13 cellular contexts compared by ENCODE assay signal in genomic region chr2:75100011-75100680, GRCh38.
DNase-seq lines count a peak whose midpoint lies in the region; ATAC-seq, FAIRE-seq and TF ChIP-seq lines count a peak whose summit lies in the region.
"Had no signal": no experiment of that assay in that cellular context is flagged by ENCODE, and none has a peak within 500 bp of the region (broad histone marks: within the 10 kb centered on the region; RNA-seq: fewer than 3 reads in every experiment).

No MANE protein-coding gene starts in this region.

- H2BK120ac ChIP-seq in H9 (ENCODE audit: low read depth, low read length, poor library complexity, severe bottlenecking) = no peak overlapping the region

- H2BK15ac ChIP-seq in H9 (ENCODE audit: low read depth, low read length) = no peak overlapping the region

- peaks cover 5 to 7% of the 10 kb centered on the region in 2 experiments for H3K9me3 Mint-ChIP-seq in H9

- H2AFZ ChIP-seq in H9 (ENCODE audit: low read length) = no peak overlapping the region

- no peak overlapping the region for H3K18ac ChIP-seq in H9 (ENCODE audit: insufficient read length, low read depth, low read length)

- no peak overlapping the region for H2BK5ac ChIP-seq in H9 (ENCODE audit: insufficient read length, low read length)

- no peak overlapping the region for H2AK5ac ChIP-seq in H9 (ENCODE audit: insufficient read length, low read length)

- no peak overlapping the region for H3K23ac ChIP-seq in H9 (ENCODE audit: insufficient read length, low read depth, low read length)

- H4K8ac ChIP-seq in H9 (replicated peaks; ENCODE audit: insufficient read length, low read depth, low read length) = no peak overlapping the region

- H3K79me2 ChIP-seq in H9 (ENCODE audit: insufficient read depth, low read length) = no peaks in the 10 kb centered on the region

- H2BK20ac ChIP-seq in H9 (ENCODE audit: low read depth, low read length, poor library complexity, severe bottlenecking) = no peak overlapping the region

- no peak overlapping the region for H3K9ac ChIP-seq in H9 (ENCODE audit: extremely low read depth, insufficient read length, low read length)

- H3K27me3 Mint-ChIP-seq in H9 (ENCODE audit: low read depth) = peaks cover 2% of the 10 kb centered on the region
- H3K27me3 Mint-ChIP-seq: activated T-cell treated with anti-CD3 and anti-CD28 coated beads, Interleukin-2, amount 50 U/mL, for 24 hours; T-helper 17 cell had no signal

- no peak overlapping the region for H3K56ac ChIP-seq in H9 (ENCODE audit: insufficient read length, low read depth, low read length)

- H3K79me1 ChIP-seq in H9 (ENCODE audit: insufficient read depth, low read depth, low read length, poor library complexity, severe bottlenecking) = no peaks in the 10 kb centered on the region

- no peak overlapping the region for H3K4me2 ChIP-seq in H9 (ENCODE audit: insufficient read depth, insufficient read length, low read length)

- H4K20me1 ChIP-seq in H9 (ENCODE audit: control insufficient read depth, insufficient read depth, insufficient read length) = no peaks in the 10 kb centered on the region

- peaks cover 3 to 5% (median 4%) of the 10 kb centered on the region in 3 experiments for H3K36me3 Mint-ChIP-seq in H9 (ENCODE audit: insufficient read depth in 1 of 3, low read depth in 3 of 3)

- no peak overlapping the region for H4K5ac ChIP-seq in H9 (ENCODE audit: insufficient read length, low read depth, low read length)

- no peak overlapping the region for H2BK12ac ChIP-seq in H9 (ENCODE audit: insufficient read length, low read depth, low read length)

- DNase-seq in SHP77 treated with DMSO at 0.1 percent for 48 hours (lab: John Stamatoyannopoulos, UW) (peak; percentile 25), SHP77 (lab: John Stamatoyannopoulos, UW) (no peak), NCI-H510A treated with DMSO at 0.1 percent for 48 hours (lab: John Stamatoyannopoulos, UW) (peak; percentile 93), epithelial cell of proximal tubule (ENCODE audit: low read depth) (peak; percentile 65), urothelium cell line (ENCODE audit: low spot score) (peak; percentile 58), H9 (no peak)
- DNase-seq: activated T-cell treated with anti-CD3 and anti-CD28 coated beads, Interleukin-2, amount 50 U/mL, for 24 hours; T-helper 17 cell had no signal

- no peak overlapping the region for H4K91ac ChIP-seq in H9 (ENCODE audit: insufficient read length, low read depth, low read length)

- no peak overlapping the region for H3T11ph ChIP-seq in H9 (ENCODE audit: low read length)

- no peaks in the 10 kb centered on the region for H3K9me3 ChIP-seq in H9 (ENCODE audit: control insufficient read depth, low read depth, low read length)

- TF ChIP-seq CTCF in epithelial cell of proximal tubule (conservative IDR thresholded peaks at IDR 0.05; ENCODE audit: low read depth, low read length) = no peak
- TF ChIP-seq CTCF in H9 (conservative IDR thresholded peaks at IDR 0.05) = no peak

- H3K4me3 Mint-ChIP-seq in H9 = no peak overlapping the region
- H3K4me3 Mint-ChIP-seq: activated T-cell treated with anti-CD3 and anti-CD28 coated beads, Interleukin-2, amount 50 U/mL, for 24 hours; T-helper 17 cell had no signal

- no CpG with 5 or more reads among the region's 2 CpGs for WGBS in H9 (ENCODE audit: extremely low coverage, insufficient read length, low lambda C conversion rate)

- H3K4ac ChIP-seq in H9 (ENCODE audit: low read depth, low read length) = no peak overlapping the region

- peaks cover 3% of the 10 kb centered on the region; the same call in 1 of the 2 replicates for H3K4me1 ChIP-seq in H9 (ENCODE audit: insufficient read depth, low read length)
- H3K4me1 ChIP-seq: right atrium auricular region had no signal

- H3K27me3 ChIP-seq in H9 (ENCODE audit: insufficient read depth, low read length) = no peaks in the 10 kb centered on the region
- H3K27me3 ChIP-seq: right atrium auricular region had no signal

- peaks cover 6 to 8% of the 10 kb centered on the region in 2 experiments for H3K4me1 Mint-ChIP-seq in H9
- H3K4me1 Mint-ChIP-seq: T-helper 17 cell had no signal

- H3K27ac ChIP-seq in H9 (ENCODE audit: insufficient read length, low read depth, low read length) = no peak overlapping the region
- H3K27ac ChIP-seq: C4-2B, right atrium auricular region had no signal

- peak; percentile 13 for FAIRE-seq in urothelium cell line (lab: Jason Lieb, UNC)
- FAIRE-seq: K562 had no signal

- no peak overlapping the region for H3K4me3 ChIP-seq in epithelial cell of proximal tubule (ENCODE audit: low read depth, low read length)
- H3K4me3 ChIP-seq: K562, right atrium auricular region had no signal

- no peak overlapping the region for H3K14ac ChIP-seq in H9 (ENCODE audit: insufficient read depth, low read length)

- no peak overlapping the region for H3K27ac Mint-ChIP-seq in H9
- H3K27ac Mint-ChIP-seq: activated T-cell treated with anti-CD3 and anti-CD28 coated beads, Interleukin-2, amount 50 U/mL, for 24 hours; T-helper 17 cell had no signal

- no peak for ATAC-seq in HG02970 (IDR thresholded peaks at IDR 0.05; ENCODE audit: low FRiP score, unreplicated experiment)
- no peak for ATAC-seq in GM18868 (IDR thresholded peaks at IDR 0.05; ENCODE audit: unreplicated experiment)
- ATAC-seq: K562, T-helper 17 cell had no signal

- no peaks in the 10 kb centered on the region for H3K23me2 ChIP-seq in H9 (ENCODE audit: insufficient read length, low read depth, low read length, poor library complexity, severe bottlenecking)

Comparison
In these comparisons a context has a peak if more than half of its experiments do, and no peak if none do; other contexts are left out.
1. DNase-seq: peak in SHP77 treated with DMSO at 0.1 percent for 48 hours (single experiment), NCI-H510A treated with DMSO at 0.1 percent for 48 hours (single experiment), epithelial cell of proximal tubule (single experiment) and urothelium cell line (single experiment); none in SHP77 (0 of 2) and H9 (single experiment).